18 cellular contexts compared by ENCODE assay signal in genomic region chr2:33038799-33039198, GRCh38.
"Had no signal": no experiment of that assay in that cellular context is flagged by ENCODE, and none has a peak within 500 bp of the region (broad histone marks: within the 10 kb centered on the region; RNA-seq: fewer than 3 reads in every experiment).

No MANE protein-coding gene starts in this region.

- H3K27ac ChIP-seq: left lung, suprapubic skin, upper lobe of left lung had no signal

- H3K9me3 ChIP-seq: left lung, upper lobe of left lung had no signal

- H3K4me3 ChIP-seq: cardiac muscle cell, left lung, suprapubic skin, upper lobe of left lung had no signal

- H3K27me3 ChIP-seq: cardiac muscle cell, left lung, suprapubic skin, upper lobe of left lung had no signal

- ATAC-seq: activated CD4-positive, alpha-beta T cell treated with anti-CD3 and anti-CD28 coated beads for 36 hours; activated CD8-positive, alpha-beta memory T cell treated with anti-CD3 and anti-CD28 coated beads, Interleukin-2, amount 10 ng/mL, durations not matched to agents 7 days and 5 days; left lung; stimulated activated naive CD8-positive, alpha-beta T cell treated with anti-CD3 and anti-CD28 coated beads, Interleukin-15, Interleukin-2, amounts not matched to agents 100 U/mL and 50 U/mL, for 24 hours; WTC11 had no signal

- H3K4me1 ChIP-seq: left lung had no signal

- H3K36me3 ChIP-seq: cardiac muscle cell, left lung, suprapubic skin, upper lobe of left lung had no signal

- DNase-seq: activated CD4-positive, alpha-beta T cell treated with anti-CD3 and anti-CD28 coated beads for 36 hours; activated CD4-positive, alpha-beta T cell treated with anti-CD3 and anti-CD28 coated beads, Interleukin-2, amount 50 U/mL, for 48 hours; activated CD8-positive, alpha-beta memory T cell treated with anti-CD3 and anti-CD28 coated beads, Interleukin-2, amount 10 ng/mL, durations not matched to agents 7 days and 5 days; activated naive CD8-positive, alpha-beta T cell treated with anti-CD3 and anti-CD28 coated beads, Interleukin-2, amount 10 ng/mL, durations not matched to agents 7 days and 5 days; amygdala; effector memory CD4-positive, alpha-beta T cell; foreskin fibroblast; glutamatergic neuron; hippocampal formation; islet precursor cell; left lung; stimulated activated CD4-positive, alpha-beta T cell treated with anti-CD3 and anti-CD28 coated beads, Interleukin-12 subunit alpha, Interleukin-12 subunit beta, amount 100 ng/mL, for 4 hours; stimulated activated CD4-positive, alpha-beta T cell treated with anti-CD3 and anti-CD28 coated beads, Interleukin-1b, Interleukin-23, amount 100 ng/mL, for 48 hours; stimulated activated naive CD8-positive, alpha-beta T cell treated with anti-CD3 and anti-CD28 coated beads, Interleukin-15, Interleukin-2, amounts not matched to agents 100 U/mL and 50 U/mL, for 24 hours; upper lobe of left lung had no signal
